ENCODE assay signal across 26 cellular contexts in genomic region chr1:224507771-224508523, GRCh38.
DNase-seq lines count a peak whose midpoint lies in the region; ATAC-seq and TF ChIP-seq lines count a peak whose summit lies in the region.
"Had no signal": no experiment of that assay in that cellular context is flagged by ENCODE, and none has a peak within 500 bp of the region (broad histone marks: within the 10 kb centered on the region; RNA-seq: fewer than 3 reads in every experiment).

No MANE protein-coding gene starts in this region.

- H3K9me3 ChIP-seq in hepatocyte (ENCODE audit: low read depth), result no peaks in the 10 kb centered on the region
- no peaks in the 10 kb centered on the region for H3K9me3 ChIP-seq in vagina
- H3K9me3 ChIP-seq in Peyer's patch, result no peaks in the 10 kb centered on the region
- H3K9me3 ChIP-seq in BE2C, result no peaks in the 10 kb centered on the region
- H3K9me3 ChIP-seq: upper lobe of left lung had no signal

- no peak overlapping the region for H2AFZ ChIP-seq in hepatocyte
- H2AFZ ChIP-seq: parathyroid adenoma had no signal

- no peaks in the 10 kb centered on the region for H3K9me3 Mint-ChIP-seq in activated CD8-positive, alpha-beta memory T cell treated with anti-CD3 and anti-CD28 coated beads, Interleukin-2, amount 10 ng/mL, durations not matched to agents 7 days and 5 days (ENCODE audit: low read depth)
- H3K9me3 Mint-ChIP-seq: CD14-positive monocyte, immature natural killer cell, nephron progenitor cell had no signal

- no peaks in the 10 kb centered on the region for H4K20me1 ChIP-seq in hepatocyte (ENCODE audit: insufficient read depth, poor library complexity, severe bottlenecking)

- H3K4me3 Mint-ChIP-seq in activated CD8-positive, alpha-beta memory T cell treated with anti-CD3 and anti-CD28 coated beads, Interleukin-2, amount 10 ng/mL, durations not matched to agents 7 days and 5 days, result no peak overlapping the region
- H3K4me3 Mint-ChIP-seq: CD14-positive monocyte, immature natural killer cell, nephron progenitor cell had no signal

- TF ChIP-seq CTCF in hepatocyte (IDR thresholded peaks at IDR 0.05; ENCODE audit: poor library complexity) (no peak), vagina (IDR thresholded peaks at IDR 0.05) (no peak), Peyer's patch (IDR thresholded peaks at IDR 0.05) (no peak), BE2C (IDR thresholded peaks at IDR 0.05; ENCODE audit: low read depth, low read length) (no peak)

- no peaks in the 10 kb centered on the region for H3K27me3 Mint-ChIP-seq in activated CD8-positive, alpha-beta memory T cell treated with anti-CD3 and anti-CD28 coated beads, Interleukin-2, amount 10 ng/mL, durations not matched to agents 7 days and 5 days

- no peaks in the 10 kb centered on the region for H3K9me2 ChIP-seq in hepatocyte (replicated peaks; ENCODE audit: insufficient read depth)

- no peaks in the 10 kb centered on the region for H3K36me3 ChIP-seq in hepatocyte (replicated peaks; ENCODE audit: insufficient read depth, low read depth)
- no peaks in the 10 kb centered on the region for H3K36me3 ChIP-seq in vagina
- H3K36me3 ChIP-seq in Peyer's patch, result no peaks in the 10 kb centered on the region
- no peaks in the 10 kb centered on the region for H3K36me3 ChIP-seq in BE2C
- H3K36me3 ChIP-seq: upper lobe of left lung had no signal

- 36% methylated on average over 2 of the region's 2 CpGs for WGBS in hepatocyte (ENCODE audit: low lambda C conversion rate, missing lambda C conversion rate)

- H3K4me3 ChIP-seq in hepatocyte, result no peak overlapping the region
- H3K4me3 ChIP-seq in vagina, result no peak overlapping the region
- H3K4me3 ChIP-seq in Peyer's patch, result no peak overlapping the region
- H3K4me3 ChIP-seq in BE2C (ENCODE audit: low read depth, low read length), result no peak overlapping the region
- H3K4me3 ChIP-seq: upper lobe of left lung had no signal

- peak overlapping the region; percentile 7 for H3K27ac Mint-ChIP-seq in activated CD8-positive, alpha-beta memory T cell treated with anti-CD3 and anti-CD28 coated beads, Interleukin-2, amount 10 ng/mL, durations not matched to agents 7 days and 5 days
- H3K27ac Mint-ChIP-seq: CD14-positive monocyte, immature natural killer cell, nephron progenitor cell had no signal

- H3K27me3 ChIP-seq in hepatocyte, result no peaks in the 10 kb centered on the region
- H3K27me3 ChIP-seq in vagina, result no peaks in the 10 kb centered on the region
- H3K27me3 ChIP-seq in Peyer's patch, result no peaks in the 10 kb centered on the region
- no peaks in the 10 kb centered on the region for H3K27me3 ChIP-seq in BE2C
- H3K27me3 ChIP-seq: upper lobe of left lung had no signal

- H3K79me2 ChIP-seq in hepatocyte, result no peaks in the 10 kb centered on the region
- H3K79me2 ChIP-seq: parathyroid adenoma had no signal

- no peaks in the 10 kb centered on the region for H3K36me3 Mint-ChIP-seq in activated CD8-positive, alpha-beta memory T cell treated with anti-CD3 and anti-CD28 coated beads, Interleukin-2, amount 10 ng/mL, durations not matched to agents 7 days and 5 days
- H3K36me3 Mint-ChIP-seq: CD14-positive monocyte, immature natural killer cell had no signal

- TF ChIP-seq POLR2A in vagina (IDR thresholded peaks at IDR 0.05) (no peak), Peyer's patch (IDR thresholded peaks at IDR 0.05) (no peak)

- peaks cover 46% of the 10 kb centered on the region for H3K4me1 ChIP-seq in hepatocyte (ENCODE audit: insufficient read depth)
- H3K4me1 ChIP-seq in vagina, result peaks cover 83% of the 10 kb centered on the region
- H3K4me1 ChIP-seq in Peyer's patch, result peaks cover 7 to 17% (median 11%) of the 10 kb centered on the region in 4 donors
- peaks cover 4% of the 10 kb centered on the region for H3K4me1 ChIP-seq in BE2C

- H3K4me1 Mint-ChIP-seq in activated CD8-positive, alpha-beta memory T cell treated with anti-CD3 and anti-CD28 coated beads, Interleukin-2, amount 10 ng/mL, durations not matched to agents 7 days and 5 days, result peaks cover 35% of the 10 kb centered on the region

- CTCF ChIA-PET in activated CD8-positive, alpha-beta memory T cell treated with anti-CD3 and anti-CD28 coated beads, Interleukin-2, amount 10 ng/mL, durations not matched to agents 7 days and 5 days (lab: Charles Lee), result interaction anchor here (1.7 to 2.7 kb wide), 2 partner anchors 9 to 344 kb away, joined by 10 to 12 read pairs; no protein-coding TSS in a partner anchor

- intact Hi-C loops in vagina (cut with DNase I), result no loop called here

- ATAC-seq in activated CD8-positive, alpha-beta memory T cell treated with anti-CD3 and anti-CD28 coated beads, Interleukin-2, amount 10 ng/mL, durations not matched to agents 7 days and 5 days, result no peak
- ATAC-seq in SK-N-SH treated with all-trans-retinoic acid at 6 μM for 48 hours, result peak; percentile 54
- ATAC-seq in HG02973 (IDR thresholded peaks at IDR 0.05; ENCODE audit: unreplicated experiment), result no peak
- ATAC-seq: HCT116, left lobe of liver, sciatic nerve had no signal

- H3K27ac ChIP-seq in hepatocyte, result peak overlapping the region; percentile 33
- H3K27ac ChIP-seq in vagina, result peak overlapping the region; percentile 14
- H3K27ac ChIP-seq in Peyer's patch, result no peak overlapping the region
- H3K27ac ChIP-seq: parathyroid adenoma, upper lobe of left lung had no signal

- DNase-seq in activated CD8-positive, alpha-beta memory T cell treated with anti-CD3 and anti-CD28 coated beads, Interleukin-2, amount 10 ng/mL, durations not matched to agents 7 days and 5 days, result no peak
- no peak for DNase-seq in activated CD8-positive, alpha-beta memory T cell treated with anti-CD3 and anti-CD28 coated beads, Interleukin-2, amount 50 U/mL, for 4 hours
- DNase-seq in hepatocyte (ENCODE audit: low spot score) (no peak), vagina (ENCODE audit: extremely low spot score in 2 of 2) (no peak), Peyer's patch (no peak), BE2C (no peak)
- DNase-seq: activated CD4-positive, alpha-beta T cell treated with anti-CD3 and anti-CD28 coated beads, Interleukin-2, amount 50 U/mL, for 48 hours; activated CD4-positive, CD25-positive, alpha-beta regulatory T cell; activated effector memory CD4-positive, alpha-beta T cell treated with Interleukin-2 at 50 U/mL for 16 hours; Calu3; foreskin melanocyte; hippocampal formation; immature natural killer cell; midbrain; NCI-H2029 treated with DMSO at 0.1 percent for 48 hours; NCI-H345; nephron progenitor cell; SW 1271; upper lobe of left lung had no signal

- peak overlapping the region; percentile 25 for H3K4me2 ChIP-seq in hepatocyte

TF ChIP-seq in SK-N-SH treated with all-trans-retinoic acid at 6 μM for 48 hours, 23 proteins besides CTCF, POLR2A, EP300 and RAD21:
- TF ChIP-seq TOX (CRISPR knock-in tag; IDR thresholded peaks at IDR 0.05; ENCODE audit: borderline replicate concordance), result 0 out of 2 replicates have a peak, but pooled peaks have one; percentile 12
- TF ChIP-seq, protein P1, sequence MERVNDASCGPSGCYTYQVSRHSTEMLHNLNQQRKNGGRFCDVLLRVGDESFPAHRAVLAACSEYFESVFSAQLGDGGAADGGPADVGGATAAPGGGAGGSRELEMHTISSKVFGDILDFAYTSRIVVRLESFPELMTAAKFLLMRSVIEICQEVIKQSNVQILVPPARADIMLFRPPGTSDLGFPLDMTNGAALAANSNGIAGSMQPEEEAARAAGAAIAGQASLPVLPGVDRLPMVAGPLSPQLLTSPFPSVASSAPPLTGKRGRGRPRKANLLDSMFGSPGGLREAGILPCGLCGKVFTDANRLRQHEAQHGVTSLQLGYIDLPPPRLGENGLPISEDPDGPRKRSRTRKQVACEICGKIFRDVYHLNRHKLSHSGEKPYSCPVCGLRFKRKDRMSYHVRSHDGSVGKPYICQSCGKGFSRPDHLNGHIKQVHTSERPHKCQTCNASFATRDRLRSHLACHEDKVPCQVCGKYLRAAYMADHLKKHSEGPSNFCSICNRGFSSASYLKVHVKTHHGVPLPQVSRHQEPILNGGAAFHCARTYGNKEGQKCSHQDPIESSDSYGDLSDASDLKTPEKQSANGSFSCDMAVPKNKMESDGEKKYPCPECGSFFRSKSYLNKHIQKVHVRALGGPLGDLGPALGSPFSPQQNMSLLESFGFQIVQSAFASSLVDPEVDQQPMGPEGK (CRISPR knock-in tag; IDR thresholded peaks at IDR 0.05; ENCODE audit: borderline replicate concordance), result no peak
- no peak for TF ChIP-seq ZNF70 (CRISPR knock-in tag; IDR thresholded peaks at IDR 0.05)

Comparison
In these comparisons a context has a peak if more than half of its experiments do, and no peak if none do; other contexts are left out.
1. H3K27ac ChIP-seq: peak in hepatocyte (single experiment) and vagina (single experiment); none in Peyer's patch (0 of 4).